ENCODE assay signal across 17 cellular contexts in genomic region chr9:78212868-78213267, GRCh38.
"Had no signal": no experiment of that assay in that cellular context is flagged by ENCODE, and none has a peak within 500 bp of the region (broad histone marks: within the 10 kb centered on the region; RNA-seq: fewer than 3 reads in every experiment).

No MANE protein-coding gene starts in this region.

- H3K36me3 Mint-ChIP-seq: immature natural killer cell; natural killer cell treated with Interleukin-12 subunit alpha and Interleukin-12 subunit beta and Interleukin-15 and Interleukin-18, amount 100 ng/mL, for 72 hours had no signal

- H3K27ac Mint-ChIP-seq: activated CD8-positive, alpha-beta T cell treated with anti-CD3 and anti-CD28 coated beads for 36 hours; activated naive CD4-positive, alpha-beta T cell treated with anti-CD3 and anti-CD28 coated beads, Interleukin-2, amount 10 ng/mL, durations not matched to agents 7 days and 5 days; T-helper 2 cell treated with Interferon-gamma antibody and Interleukin-4, amounts not matched to agents 5 μg/mL and 100 μg/mL, for 36 hours had no signal

- H3K27ac ChIP-seq: ascending aorta, esophagus muscularis mucosa, gastroesophageal sphincter, heart left ventricle, tibial artery had no signal

- H3K4me3 ChIP-seq: ascending aorta, esophagus muscularis mucosa, gastroesophageal sphincter, heart left ventricle, tibial artery had no signal

- H3K36me3 ChIP-seq: ascending aorta, esophagus muscularis mucosa, gastroesophageal sphincter, heart left ventricle, tibial artery had no signal

- H3K27me3 Mint-ChIP-seq: activated CD8-positive, alpha-beta T cell treated with anti-CD3 and anti-CD28 coated beads for 36 hours; activated naive CD4-positive, alpha-beta T cell treated with anti-CD3 and anti-CD28 coated beads, Interleukin-2, amount 10 ng/mL, durations not matched to agents 7 days and 5 days; activated T-cell treated with anti-CD3 and anti-CD28 coated beads, Interleukin-2, amount 50 U/mL, for 24 hours; natural killer cell treated with Interleukin-12 subunit alpha and Interleukin-12 subunit beta and Interleukin-15 and Interleukin-18, amount 100 ng/mL, for 72 hours had no signal

- H3K9me3 ChIP-seq: ascending aorta, esophagus muscularis mucosa, gastroesophageal sphincter, heart left ventricle, tibial artery had no signal

- H3K27me3 ChIP-seq: ascending aorta, esophagus muscularis mucosa, gastroesophageal sphincter, heart left ventricle, tibial artery had no signal

- H3K9me3 Mint-ChIP-seq: activated CD8-positive, alpha-beta T cell treated with anti-CD3 and anti-CD28 coated beads for 36 hours; activated naive CD4-positive, alpha-beta T cell treated with anti-CD3 and anti-CD28 coated beads, Interleukin-2, amount 10 ng/mL, durations not matched to agents 7 days and 5 days; immature natural killer cell; natural killer cell treated with Interleukin-12 subunit alpha and Interleukin-12 subunit beta and Interleukin-15 and Interleukin-18, amount 100 ng/mL, for 72 hours; T-helper 2 cell treated with Interferon-gamma antibody and Interleukin-4, amounts not matched to agents 5 μg/mL and 100 μg/mL, for 36 hours had no signal

- DNase-seq: activated CD8-positive, alpha-beta T cell treated with anti-CD3 and anti-CD28 coated beads for 36 hours; activated effector memory CD4-positive, alpha-beta T cell treated with Interleukin-2 at 50 U/mL for 16 hours; activated naive CD4-positive, alpha-beta T cell treated with anti-CD3 and anti-CD28 coated beads, Interleukin-2, amount 10 ng/mL, durations not matched to agents 7 days and 5 days; activated T-cell treated with anti-CD3 and anti-CD28 coated beads, Interleukin-2, amount 50 U/mL, for 24 hours; effector memory CD4-positive, alpha-beta T cell; heart left ventricle; immature natural killer cell; mesendoderm; retina; stimulated activated naive CD4-positive, alpha-beta T cell treated with Interleukin-2 at 50 U/mL for 16 hours; SW 1271; tibial artery had no signal

- H3K4me1 ChIP-seq: ascending aorta had no signal

- ATAC-seq: gastroesophageal sphincter, heart left ventricle had no signal

- H3K4me3 Mint-ChIP-seq: activated CD8-positive, alpha-beta T cell treated with anti-CD3 and anti-CD28 coated beads for 36 hours; activated naive CD4-positive, alpha-beta T cell treated with anti-CD3 and anti-CD28 coated beads, Interleukin-2, amount 10 ng/mL, durations not matched to agents 7 days and 5 days; activated T-cell treated with anti-CD3 and anti-CD28 coated beads, Interleukin-2, amount 50 U/mL, for 24 hours; natural killer cell treated with Interleukin-12 subunit alpha and Interleukin-12 subunit beta and Interleukin-15 and Interleukin-18, amount 100 ng/mL, for 72 hours; T-helper 2 cell treated with Interferon-gamma antibody and Interleukin-4, amounts not matched to agents 5 μg/mL and 100 μg/mL, for 36 hours had no signal
